22 cellular contexts compared by ENCODE assay signal in the genomic region with DNA sequence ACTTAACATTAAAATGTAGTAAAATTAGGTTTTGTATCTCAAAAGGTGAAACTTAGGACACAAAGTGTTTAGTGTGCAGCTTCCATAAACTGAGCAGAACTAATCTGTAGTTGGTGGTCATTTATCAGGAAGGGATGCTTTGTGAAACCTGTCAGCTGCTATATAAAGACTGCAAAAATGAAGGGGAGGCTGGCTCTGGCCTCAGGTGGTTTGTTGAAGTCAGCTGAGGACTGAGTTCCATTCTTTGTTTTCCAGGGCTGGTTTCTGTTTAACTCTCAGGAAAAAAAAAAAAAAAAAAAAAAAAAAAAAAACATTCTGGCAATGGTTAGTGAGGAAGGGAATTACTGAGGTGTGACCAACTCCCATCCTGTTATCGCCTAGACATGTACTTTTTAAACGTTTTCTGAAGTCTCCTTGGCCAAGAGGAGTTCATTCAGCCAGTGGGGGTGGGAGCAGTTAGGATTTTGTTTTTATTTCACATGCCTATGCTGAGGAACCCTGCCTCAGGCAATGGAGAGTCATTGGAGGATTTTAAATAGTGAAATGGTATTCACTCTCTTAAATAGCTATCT.
DNase-seq lines count a peak whose midpoint lies in the region; ATAC-seq and TF ChIP-seq lines count a peak whose summit lies in the region.
"Had no signal": no experiment of that assay in that cellular context is flagged by ENCODE, and none has a peak within 500 bp of the region (broad histone marks: within the 10 kb centered on the region; RNA-seq: fewer than 3 reads in every experiment).

No MANE protein-coding gene starts in this region.

- H4K20me1 ChIP-seq in BLaER1, result no peaks in the 10 kb centered on the region
- no peaks in the 10 kb centered on the region for H4K20me1 ChIP-seq in MM.1S (ENCODE audit: insufficient read depth, low read length)

- H3K9ac ChIP-seq in BLaER1 (peak overlapping the region; percentile 93), MM.1S (ENCODE audit: low read length) (no peak overlapping the region), mesendoderm (ENCODE audit: low read length) (no peak overlapping the region)
- H3K9ac ChIP-seq: parathyroid adenoma had no signal

- no CpG with 5 or more reads among the region's 2 CpGs for WGBS in mesendoderm (ENCODE audit: extremely low coverage, insufficient coverage, low lambda C conversion rate)

- H3K4me3 ChIP-seq in BLaER1 (peak overlapping the region; percentile 65), MM.1S (ENCODE audit: low read length) (no peak overlapping the region), mesendoderm (ENCODE audit: low read length) (no peak overlapping the region)
- H3K4me3 ChIP-seq: colonic mucosa, lung, thyroid gland had no signal

- no peak overlapping the region for H3K56ac ChIP-seq in mesendoderm (ENCODE audit: low read length)

- H3K27ac Mint-ChIP-seq in type B pancreatic cell, result no peak overlapping the region
- H3K27ac Mint-ChIP-seq: activated CD4-positive, alpha-beta memory T cell treated with anti-CD3 and anti-CD28 coated beads for 36 hours; CD4-positive, alpha-beta T cell; T-helper 17 cell had no signal

- peak overlapping the region; percentile 82 for H3K4me2 ChIP-seq in BLaER1
- peak overlapping the region; percentile 69 for H3K4me2 ChIP-seq in MM.1S (ENCODE audit: low read depth, low read length)
- no peak overlapping the region for H3K4me2 ChIP-seq in mesendoderm (ENCODE audit: low read length)

- H4K8ac ChIP-seq in mesendoderm (ENCODE audit: low read depth, low read length), result no peak overlapping the region

- H2AFZ ChIP-seq in MM.1S (ENCODE audit: low read length), result no peak overlapping the region; the same call in 1 of the 2 replicates
- H2AFZ ChIP-seq: parathyroid adenoma had no signal

- H3K27me3 ChIP-seq in BLaER1 (no peaks in the 10 kb centered on the region), MM.1S (replicated peaks; ENCODE audit: insufficient read depth, low read length) (no peaks in the 10 kb centered on the region), mesendoderm (ENCODE audit: insufficient read depth, low read length, poor library complexity) (no peaks in the 10 kb centered on the region)
- H3K27me3 ChIP-seq: colonic mucosa, thyroid gland had no signal

- H3K79me2 ChIP-seq in MM.1S (ENCODE audit: low read length), result no peaks in the 10 kb centered on the region
- no peaks in the 10 kb centered on the region for H3K79me2 ChIP-seq in mesendoderm (ENCODE audit: control insufficient read depth, insufficient read depth, low read length)
- H3K79me2 ChIP-seq: parathyroid adenoma had no signal

- TF ChIP-seq CTCF in MM.1S (IDR thresholded peaks at IDR 0.05; ENCODE audit: low read length) (no peak), type B pancreatic cell (conservative IDR thresholded peaks at IDR 0.05) (no peak)

- H3K27me3 Mint-ChIP-seq in type B pancreatic cell, result no peaks in the 10 kb centered on the region
- H3K27me3 Mint-ChIP-seq: activated CD4-positive, alpha-beta memory T cell treated with anti-CD3 and anti-CD28 coated beads for 36 hours; CD4-positive, alpha-beta T cell; naive B cell; T-helper 17 cell had no signal

- no peak overlapping the region for H3K18ac ChIP-seq in mesendoderm (ENCODE audit: low read length)

- no peaks in the 10 kb centered on the region for H3K9me2 ChIP-seq in MM.1S (replicated peaks; ENCODE audit: insufficient read depth, low read length)

- H2BK15ac ChIP-seq in mesendoderm (replicated peaks; ENCODE audit: low read depth), result peak overlapping the region; percentile 74

- peaks cover 32% of the 10 kb centered on the region for H3K9me3 ChIP-seq in BLaER1
- no peaks in the 10 kb centered on the region for H3K9me3 ChIP-seq in MM.1S (replicated peaks; ENCODE audit: insufficient read depth, low read length)
- H3K9me3 ChIP-seq: colonic mucosa, thyroid gland had no signal

- H2BK120ac ChIP-seq in mesendoderm (ENCODE audit: low read depth, low read length), result no peak overlapping the region

- peaks cover 18% of the 10 kb centered on the region; the same call in 1 of the 2 replicates for H3F3A ChIP-seq in MM.1S (ENCODE audit: insufficient read depth, low read length)

- ATAC-seq in esophagus mucosa, result peak; percentile 67
- ATAC-seq in HG03196 (IDR thresholded peaks at IDR 0.05; ENCODE audit: unreplicated experiment), result no peak
- ATAC-seq: T-helper 17 cell had no signal

- peak overlapping the region; percentile 98 for H3K27ac ChIP-seq in BLaER1
- H3K27ac ChIP-seq in MM.1S (ENCODE audit: low read length), result peak overlapping the region; percentile 55; the same call in 1 of the 2 replicates
- no peak overlapping the region for H3K27ac ChIP-seq in mesendoderm (ENCODE audit: low read depth, low read length)
- H3K27ac ChIP-seq: colonic mucosa, parathyroid adenoma, thyroid gland had no signal

- H3K36me3 ChIP-seq in BLaER1 (peaks cover 12% of the 10 kb centered on the region), MM.1S (replicated peaks; ENCODE audit: insufficient read depth, low read length) (no peaks in the 10 kb centered on the region), mesendoderm (ENCODE audit: control insufficient read depth, insufficient read depth, low read length) (no peaks in the 10 kb centered on the region)
- H3K36me3 ChIP-seq: colonic mucosa, thyroid gland had no signal

- H3K36me3 Mint-ChIP-seq in type B pancreatic cell, result no peaks in the 10 kb centered on the region
- H3K36me3 Mint-ChIP-seq: activated CD4-positive, alpha-beta memory T cell treated with anti-CD3 and anti-CD28 coated beads for 36 hours; naive B cell had no signal

- no peaks in the 10 kb centered on the region for H3K79me1 ChIP-seq in mesendoderm (ENCODE audit: low read length)

- no peak overlapping the region for H3K23ac ChIP-seq in mesendoderm (ENCODE audit: low read length)

- no peak overlapping the region for H2AK5ac ChIP-seq in mesendoderm (ENCODE audit: low read length)

- H3K4ac ChIP-seq in mesendoderm (ENCODE audit: low read depth, low read length), result no peak overlapping the region

- no peak overlapping the region for H3K4me3 Mint-ChIP-seq in type B pancreatic cell
- H3K4me3 Mint-ChIP-seq: activated CD4-positive, alpha-beta memory T cell treated with anti-CD3 and anti-CD28 coated beads for 36 hours; CD4-positive, alpha-beta T cell; naive B cell; T-helper 17 cell had no signal

- no peak for DNase-seq in MM.1S
- peak; percentile 38 for DNase-seq in mesendoderm
- DNase-seq in HPDE6-E6E7 (ENCODE audit: extremely low spot score), result no peak
- DNase-seq in superior temporal gyrus (ENCODE audit: extremely low spot score), result no peak
- DNase-seq in type B pancreatic cell (ENCODE audit: extremely low spot score, unreplicated experiment), result no peak
- DNase-seq: ACHN; activated CD4-positive, alpha-beta memory T cell treated with anti-CD3 and anti-CD28 coated beads for 36 hours; activated naive CD4-positive, alpha-beta T cell treated with Interleukin-2 at 50 U/mL for 16 hours; CD4-positive, alpha-beta T cell; colonic mucosa; foreskin melanocyte; naive B cell; NCI-H1694 treated with DMSO at 0.1 percent for 48 hours; NCI-H510A; SHP77; T-helper 17 cell had no signal

- H3K4me1 ChIP-seq in BLaER1 (peaks cover 90% of the 10 kb centered on the region), MM.1S (ENCODE audit: low read length) (peaks cover 32% of the 10 kb centered on the region), mesendoderm (ENCODE audit: control insufficient read depth, low read depth, low read length) (no peaks in the 10 kb centered on the region)
- H3K4me1 ChIP-seq: colonic mucosa, parathyroid adenoma, thyroid gland had no signal

- H3K4me1 Mint-ChIP-seq in type B pancreatic cell (ENCODE audit: unreplicated experiment), result peaks cover 32% of the 10 kb centered on the region
- H3K4me1 Mint-ChIP-seq: T-helper 17 cell had no signal

- H2BK5ac ChIP-seq in mesendoderm (ENCODE audit: low read length), result no peak overlapping the region

- H4K5ac ChIP-seq in mesendoderm (ENCODE audit: low read length), result no peak overlapping the region

- H3K9me3 Mint-ChIP-seq in type B pancreatic cell, result peaks cover 12% of the 10 kb centered on the region
- H3K9me3 Mint-ChIP-seq: activated CD4-positive, alpha-beta memory T cell treated with anti-CD3 and anti-CD28 coated beads for 36 hours; CD4-positive, alpha-beta T cell had no signal
